18 cellular contexts compared by ENCODE assay signal in genomic region chr19:8254286-8255001, GRCh38. TPM values are rescaled to one million over a fixed set of nuclear protein-coding genes. Genes with fewer than 3 reads are reported as not detected.
DNase-seq lines count a peak whose midpoint lies in the region; ATAC-seq and TF ChIP-seq lines count a peak whose summit lies in the region.
"Had no signal": no experiment of that assay in that cellular context is flagged by ENCODE, and none has a peak within 500 bp of the region (broad histone marks: within the 10 kb centered on the region; RNA-seq: fewer than 3 reads in every experiment).

No MANE protein-coding gene starts in this region.

- peaks cover 45% of the 10 kb centered on the region for H3K36me3 Mint-ChIP-seq in GM23338 (ENCODE audit: low read depth)
- H3K36me3 Mint-ChIP-seq: IgD-negative memory B cell had no signal

- H3K27ac ChIP-seq in left ventricle myocardium inferior (replicated peaks) = no peak overlapping the region
- no peak overlapping the region for H3K27ac ChIP-seq in GM23338 (ENCODE audit: low read depth)
- no peak overlapping the region for H3K27ac ChIP-seq in osteoblast (ENCODE audit: low read depth, low read length)
- H3K27ac ChIP-seq: C4-2B, HL-60, KMS-11 had no signal

- ATAC-seq in left ventricle myocardium superior = no peak
- ATAC-seq in GM23338 = no peak

- H3K9me2 ChIP-seq in GM23338 (ENCODE audit: insufficient read depth) = no peaks in the 10 kb centered on the region

- no peak for TF ChIP-seq POLR2A in NB4 (IDR thresholded peaks at IDR 0.05; ENCODE audit: extremely low read depth, insufficient read length)

- intact Hi-C loops in left ventricle myocardium superior (cut with micrococcal nuclease) = no loop called here
- intact Hi-C loops in left ventricle myocardium inferior (cut with micrococcal nuclease) = no loop called here

- H3K79me2 ChIP-seq in GM23338 (replicated peaks; ENCODE audit: insufficient read depth) (no peaks in the 10 kb centered on the region), osteoblast (ENCODE audit: insufficient read depth, low read length) (no peaks in the 10 kb centered on the region)

- H3K27me3 ChIP-seq in left ventricle myocardium inferior (ENCODE audit: low read depth) (no peaks in the 10 kb centered on the region), GM23338 (ENCODE audit: insufficient read depth) (no peaks in the 10 kb centered on the region), osteoblast (ENCODE audit: insufficient read depth, low read length) (no peaks in the 10 kb centered on the region)

- H3K4me1 ChIP-seq in left ventricle myocardium inferior (peaks cover 25% of the 10 kb centered on the region), GM23338 (ENCODE audit: insufficient read depth) (no peaks in the 10 kb centered on the region), osteoblast (ENCODE audit: insufficient read depth, low read length) (peaks cover 3% of the 10 kb centered on the region)
- H3K4me1 ChIP-seq: HAP-1 had no signal

- peaks cover 21% of the 10 kb centered on the region for H3F3A ChIP-seq in GM23338 (replicated peaks; ENCODE audit: low read depth)

- no peak overlapping the region for H2AFZ ChIP-seq in GM23338
- no peak overlapping the region for H2AFZ ChIP-seq in osteoblast (ENCODE audit: low read length)

- H3K36me3 ChIP-seq in left ventricle myocardium inferior (peaks cover 45% of the 10 kb centered on the region), GM23338 (ENCODE audit: insufficient read depth) (peaks cover 14% of the 10 kb centered on the region; the same call in 1 of the 2 replicates), osteoblast (ENCODE audit: insufficient read depth, low read length) (no peaks in the 10 kb centered on the region)

- H3K4me1 Mint-ChIP-seq in GM23338 = peaks cover 10% of the 10 kb centered on the region; the same call in 2 of the 3 replicates

- peak overlapping the region; percentile 70; the same call in 1 of the 2 replicates for H3K27ac Mint-ChIP-seq in GM23338
- H3K27ac Mint-ChIP-seq: B cell; CD4-positive, alpha-beta memory T cell; HFFc6 had no signal

- TF ChIP-seq CTCF in left ventricle myocardium inferior (IDR thresholded peaks at IDR 0.05; ENCODE audit: borderline replicate concordance) = no peak
- TF ChIP-seq CTCF in GM23338 (conservative IDR thresholded peaks at IDR 0.05; ENCODE audit: low read depth in 2 of 2) = no peak
- TF ChIP-seq CTCF in NB4 (IDR thresholded peaks at IDR 0.05; ENCODE audit: low read depth, low read length) = no peak
- TF ChIP-seq CTCF in osteoblast (IDR thresholded peaks at IDR 0.05; ENCODE audit: extremely low read depth, low read depth, low read length) = no peak

- H3K4me2 ChIP-seq in GM23338 (no peak overlapping the region), osteoblast (ENCODE audit: insufficient read depth, low read length) (no peak overlapping the region)
- H3K4me2 ChIP-seq: KMS-11 had no signal

- H4K20me1 ChIP-seq in GM23338 (replicated peaks; ENCODE audit: insufficient read depth) (peaks cover 5% of the 10 kb centered on the region; the same call in 1 of the 2 replicates), osteoblast (ENCODE audit: insufficient read depth, low read length) (no peaks in the 10 kb centered on the region)

- no peaks in the 10 kb centered on the region for H3K9me3 Mint-ChIP-seq in GM23338
- H3K9me3 Mint-ChIP-seq: CD4-positive, alpha-beta memory T cell; HFFc6; IgD-negative memory B cell had no signal

- no peak overlapping the region for H3K4me3 Mint-ChIP-seq in GM23338
- H3K4me3 Mint-ChIP-seq: B cell; CD4-positive, alpha-beta memory T cell; HFFc6 had no signal

- H3K9me3 ChIP-seq in left ventricle myocardium inferior (replicated peaks) (no peaks in the 10 kb centered on the region), osteoblast (ENCODE audit: low read depth, low read length) (no peaks in the 10 kb centered on the region)
- H3K9me3 ChIP-seq: HAP-1 had no signal

- peaks cover 3% of the 10 kb centered on the region for H3K27me3 Mint-ChIP-seq in GM23338 (ENCODE audit: insufficient read depth, low read depth, poor library complexity)
- H3K27me3 Mint-ChIP-seq: B cell; CD4-positive, alpha-beta memory T cell; IgD-negative memory B cell had no signal

- DNase-seq in left ventricle myocardium superior (peak; percentile 9), left ventricle myocardium inferior (no peak), GM23338 (ENCODE audit: low spot score) (no peak), NB4 (ENCODE audit: low read depth) (peak; percentile 19), osteoblast (ENCODE audit: insufficient read length, low spot score, missing footprints) (peak; percentile 74), ureter (ENCODE audit: low spot score) (no peak), HUDEP-2 (lab: John Stamatoyannopoulos, UW; ENCODE audit: unreplicated experiment in 76 of 76) (no peak)
- no peak for DNase-seq in effector CD8-positive, alpha-beta T cell (lab: John Stamatoyannopoulos, UW)
- DNase-seq: ACHN; CD4-positive, alpha-beta memory T cell; GF-D8; HFFc6 had no signal

- H3K4me3 ChIP-seq in left ventricle myocardium inferior (no peak overlapping the region), GM23338 (no peak overlapping the region), NB4 (ENCODE audit: low read depth, low read length) (no peak overlapping the region), osteoblast (ENCODE audit: insufficient read depth, low read length) (no peak overlapping the region)
- H3K4me3 ChIP-seq: HAP-1 had no signal

TF ChIP-seq in GM23338, 12 proteins besides CTCF, POLR2A, EP300 and RAD21 (continues in another document):
- no peak for TF ChIP-seq ZNF331 (CRISPR knock-in tag; IDR thresholded peaks at IDR 0.05; ENCODE audit: low read depth)
- no peak for TF ChIP-seq EZH2phosphoT487 (IDR thresholded peaks at IDR 0.05; ENCODE audit: unreplicated experiment)
- TF ChIP-seq POLR2AphosphoS5 (IDR thresholded peaks at IDR 0.05; ENCODE audit: low read depth) = no peak
- TF ChIP-seq JUNB (IDR thresholded peaks at IDR 0.05; ENCODE audit: unreplicated experiment) = no peak
- no peak for TF ChIP-seq ETS1 (IDR thresholded peaks at IDR 0.05)

RNA-seq across cellular contexts. Expression of gene CERS4, which starts 45.3 kb away (rescaled TPM):
- total RNA-seq in left ventricle myocardium superior (20.9 TPM), left ventricle myocardium inferior (16.5 TPM), osteoblast (1.5 and 4.0 TPM in 2 replicates), ureter (49.8 TPM)
- total RNA-seq in GM23338 (2014; rRNA removed; shearing (Covaris generic)) = 96.2 and 109 TPM in 2 replicates
- polyA plus RNA-seq in GM23338 (2016; fragmentation: Nextera tagmentation; extraction: Ambion mirVana) = 68.5 and 74.5 TPM in 2 replicates
- total RNA-seq: HFFc6 had no signal

RNA-seq across cellular contexts. Expression of gene CD320, which starts 53.7 kb away (rescaled TPM):
- 37.9 TPM for total RNA-seq in left ventricle myocardium superior
- total RNA-seq in left ventricle myocardium inferior = 31.8 TPM
- total RNA-seq in GM23338 (2014; rRNA removed; shearing (Covaris generic)) = 84.9 and 124 TPM in 2 replicates
- 87.0 and 90.0 TPM in 2 replicates for polyA plus RNA-seq in GM23338 (2016; fragmentation: Nextera tagmentation; extraction: Ambion mirVana)
- 18.6 and 22.8 TPM in 2 replicates for total RNA-seq in osteoblast
- 24.3 TPM for total RNA-seq in ureter

Comparison
In these comparisons a context has a peak if more than half of its experiments do, and no peak if none do; other contexts are left out.
1. DNase-seq: peak in left ventricle myocardium superior (single experiment), NB4 (single experiment) and osteoblast (single experiment); none in left ventricle myocardium inferior (single experiment), GM23338 (single experiment), ureter (single experiment), HUDEP-2 (0 of 76) and effector CD8-positive, alpha-beta T cell (single experiment).